In the genomic region with DNA sequence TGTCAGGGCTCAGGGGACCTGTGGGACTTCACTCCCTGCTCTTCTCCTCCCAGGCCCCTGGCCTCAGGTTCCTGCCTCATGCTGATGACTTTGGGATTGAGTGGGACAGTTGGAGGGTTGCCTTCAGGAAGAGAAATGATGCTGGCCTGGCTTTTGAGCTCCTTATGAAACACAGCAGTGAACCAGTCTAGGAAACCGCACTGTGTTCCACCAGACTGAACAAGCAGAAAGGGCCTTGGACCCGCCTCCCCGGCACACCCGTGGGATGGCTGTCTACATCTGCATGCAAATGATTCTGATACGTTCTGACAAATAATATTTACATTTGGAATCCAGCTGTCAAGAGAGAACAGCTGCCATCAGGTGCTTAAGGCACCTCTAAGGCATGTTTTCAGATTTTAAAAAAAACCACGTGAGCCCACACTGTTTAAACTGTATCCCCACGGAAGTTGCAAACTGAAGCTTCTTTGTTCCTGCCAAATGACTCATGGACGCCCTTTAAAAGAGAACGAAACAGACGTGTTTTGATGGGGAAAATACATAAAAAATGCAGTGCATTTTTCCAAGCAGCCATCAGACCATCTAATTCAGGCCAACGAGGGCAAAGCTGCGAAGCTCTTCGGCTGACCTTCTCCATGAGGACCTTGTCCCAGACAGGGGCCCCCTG, we compare ENCODE assay signal across 8 cellular contexts.
DNase-seq lines count a peak whose midpoint lies in the region; ATAC-seq and TF ChIP-seq lines count a peak whose summit lies in the region.

No MANE protein-coding gene starts in this region.

- H3K4me3 ChIP-seq in AG10803 (ENCODE audit: low read length) (peak overlapping the region; percentile 20), foreskin fibroblast (ENCODE audit: low read depth in 1 of 2, low read length in 2 of 2) (no peak overlapping the region)

- DNase-seq in AG10803 (ENCODE audit: low read depth) (peak; percentile 80), RPMI8226 (peak; percentile 48), foreskin fibroblast (peak; percentile 74 to 86), pons (ENCODE audit: low spot score) (peak; percentile 59), UCSD-AML1 (lab: John Stamatoyannopoulos, UW; ENCODE audit: unreplicated experiment) (no peak), NOMO-1 treated with dmso at 0.1 percent for 144 hours (lab: John Stamatoyannopoulos, UW; ENCODE audit: unreplicated experiment) (no peak)

- TF ChIP-seq CTCF in AG10803 (conservative IDR thresholded peaks at IDR 0.05; ENCODE audit: low read length) (no peak), foreskin fibroblast (IDR thresholded peaks at IDR 0.05; ENCODE audit: low read depth, low read length) (no peak)

- ATAC-seq in HG03342 (IDR thresholded peaks at IDR 0.05; ENCODE audit: unreplicated experiment), result peak; percentile 58
- no peak for ATAC-seq in HG03097 (IDR thresholded peaks at IDR 0.05; ENCODE audit: low FRiP score, unreplicated experiment)

Comparison
In these comparisons a context has a peak if more than half of its experiments do, and no peak if none do; other contexts are left out.
1. DNase-seq: peak in AG10803 (single experiment), RPMI8226 (single experiment), foreskin fibroblast (2 of 2) and pons (single experiment); none in UCSD-AML1 (single experiment) and NOMO-1 treated with dmso at 0.1 percent for 144 hours (single experiment).